In the genomic region with DNA sequence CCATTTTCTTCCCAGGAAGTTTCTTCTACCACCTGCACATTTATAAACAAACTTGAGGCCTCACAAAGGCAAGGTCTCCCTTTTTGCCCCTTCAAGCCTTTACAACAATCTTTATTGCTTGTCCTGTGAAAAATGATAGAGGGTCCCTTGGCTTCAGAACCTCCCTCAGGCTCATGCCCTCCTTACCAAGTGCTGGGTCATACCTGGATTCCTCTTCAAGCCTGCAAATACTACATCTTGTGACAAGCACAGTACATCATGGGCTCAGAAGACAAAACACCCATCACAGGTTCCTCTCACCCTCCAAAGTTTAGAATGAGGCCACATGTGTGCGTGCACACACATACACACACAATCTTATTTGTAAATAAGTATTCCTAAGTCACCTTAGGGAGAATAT, we compare ENCODE assay signal across 15 cellular contexts. TPM values are rescaled to one million over a fixed set of nuclear protein-coding genes. Genes with fewer than 3 reads are reported as not detected.
DNase-seq lines count a peak whose midpoint lies in the region; ATAC-seq and TF ChIP-seq lines count a peak whose summit lies in the region.
"Had no signal": no experiment of that assay in that cellular context is flagged by ENCODE, and none has a peak within 500 bp of the region (broad histone marks: within the 10 kb centered on the region; RNA-seq: fewer than 3 reads in every experiment).

No MANE protein-coding gene starts in this region.

- H3K4me3 Mint-ChIP-seq in WTC11 (no peak overlapping the region), memory B cell (peak overlapping the region; percentile 9), type B pancreatic cell (peak overlapping the region; percentile 45)
- H3K4me3 Mint-ChIP-seq: CD8-positive, alpha-beta T cell had no signal

- H3K4me1 Mint-ChIP-seq in WTC11 = peaks cover 8% of the 10 kb centered on the region
- H3K4me1 Mint-ChIP-seq in memory B cell = peaks cover 15% of the 10 kb centered on the region
- H3K4me1 Mint-ChIP-seq in type B pancreatic cell (ENCODE audit: unreplicated experiment) = peaks cover 8% of the 10 kb centered on the region

- H3K36me3 ChIP-seq in HUES48 (ENCODE audit: control insufficient read depth, insufficient read depth, low read length) (no peaks in the 10 kb centered on the region), suprapubic skin (no peaks in the 10 kb centered on the region)

- peaks cover 2% of the 10 kb centered on the region; the same call in 1 of the 2 replicates for H3K27me3 Mint-ChIP-seq in WTC11 (ENCODE audit: low read depth)
- no peaks in the 10 kb centered on the region for H3K27me3 Mint-ChIP-seq in memory B cell
- peaks cover 13% of the 10 kb centered on the region for H3K27me3 Mint-ChIP-seq in type B pancreatic cell
- H3K27me3 Mint-ChIP-seq: IgD-negative memory B cell had no signal

- no peak for ATAC-seq in WTC11
- no peak for ATAC-seq in memory B cell (ENCODE audit: low read depth)
- ATAC-seq: CD8-positive, alpha-beta T cell had no signal

- H3K27ac ChIP-seq in HUES48 (ENCODE audit: low read depth, low read length) (peak overlapping the region; percentile 54), suprapubic skin (no peak overlapping the region)
- H3K27ac ChIP-seq: RWPE1 had no signal

- no peak for TF ChIP-seq EP300 in suprapubic skin (IDR thresholded peaks at IDR 0.05)

- CTCF ChIA-PET in WTC11 (lab: Charles Lee) = interaction anchor here (0.8 to 2.8 kb wide), 4 partner anchors 14 to 497 kb away, joined by 3 to 14 read pairs (median 6); a partner anchor contains a TSS

- H3K9ac ChIP-seq in HUES48 (ENCODE audit: low read depth, low read length) = no peak overlapping the region

- H3K4me3 ChIP-seq in HUES48 (ENCODE audit: low read depth, low read length) (no peak overlapping the region), suprapubic skin (no peak overlapping the region)

- WGBS in suprapubic skin = 92% methylated on average over 1 of the region's 1 CpG

- POLR2A ChIA-PET in WTC11 (lab: Charles Lee) = no interaction called here

- H3K27me3 ChIP-seq in HUES48 (ENCODE audit: control insufficient read depth, insufficient read depth, low read length) = no peaks in the 10 kb centered on the region
- peaks cover 6% of the 10 kb centered on the region for H3K27me3 ChIP-seq in suprapubic skin

- no peak for TF ChIP-seq POLR2A in suprapubic skin (IDR thresholded peaks at IDR 0.05)

- H3K36me3 Mint-ChIP-seq in WTC11 (no peaks in the 10 kb centered on the region), memory B cell (no peaks in the 10 kb centered on the region), type B pancreatic cell (no peaks in the 10 kb centered on the region)
- H3K36me3 Mint-ChIP-seq: CD8-positive, alpha-beta T cell had no signal

- H3K9me3 ChIP-seq in HUES48 (ENCODE audit: control insufficient read depth, insufficient read depth, low read length) (no peaks in the 10 kb centered on the region), suprapubic skin (no peaks in the 10 kb centered on the region)

- no peak for DNase-seq in WTC11 (ENCODE audit: low spot score)
- no peak for DNase-seq in memory B cell (ENCODE audit: low spot score in 2 of 2)
- no peak for DNase-seq in type B pancreatic cell (ENCODE audit: extremely low spot score, unreplicated experiment)
- DNase-seq in COR-L47 (lab: John Stamatoyannopoulos, UW) = no peak
- no peak for DNase-seq in NCI-H146 (lab: John Stamatoyannopoulos, UW)
- no peak for DNase-seq in suprapubic skin (ENCODE audit: low spot score in 2 of 2)
- DNase-seq: CD8-positive, alpha-beta T cell; DND-41; GDM1; NCI-H1930; NCI-H526 treated with DMSO at 0.1 percent for 48 hours; NK-92 treated with Interleukin-12 subunit alpha and Interleukin-12 subunit beta, amount 100 ng/mL, for 24 hours had no signal

- no peak for TF ChIP-seq CTCF in WTC11 (IDR thresholded peaks at IDR 0.05)
- TF ChIP-seq CTCF in type B pancreatic cell (conservative IDR thresholded peaks at IDR 0.05) = no peak
- no peak for TF ChIP-seq CTCF in suprapubic skin (IDR thresholded peaks at IDR 0.05)

- peaks cover 6% of the 10 kb centered on the region; the same call in 1 of the 2 replicates for H3K4me1 ChIP-seq in HUES48 (ENCODE audit: control insufficient read depth, insufficient read depth, low read length)
- no peaks in the 10 kb centered on the region for H3K4me1 ChIP-seq in suprapubic skin

- H3K27ac Mint-ChIP-seq in WTC11 = peak overlapping the region; percentile 55
- H3K27ac Mint-ChIP-seq in memory B cell = no peak overlapping the region
- peak overlapping the region; percentile 48 for H3K27ac Mint-ChIP-seq in type B pancreatic cell
- H3K27ac Mint-ChIP-seq: CD8-positive, alpha-beta T cell had no signal

- H3K9me3 Mint-ChIP-seq in WTC11 (no peaks in the 10 kb centered on the region), memory B cell (no peaks in the 10 kb centered on the region), type B pancreatic cell (no peaks in the 10 kb centered on the region)
- H3K9me3 Mint-ChIP-seq: CD8-positive, alpha-beta T cell; IgD-negative memory B cell had no signal

TF ChIP-seq in WTC11, 78 proteins besides CTCF, POLR2A, EP300 and RAD21:
- TF ChIP-seq EMX1 (CRISPR knock-in tag; IDR thresholded peaks at IDR 0.05) (no peak), ZNF263 (CRISPR knock-in tag; IDR thresholded peaks at IDR 0.05; ENCODE audit: low read depth) (no peak), SMAD3 (CRISPR knock-in tag; IDR thresholded peaks at IDR 0.05; ENCODE audit: borderline replicate concordance) (no peak), ZNF121 (CRISPR knock-in tag; IDR thresholded peaks at IDR 0.05) (no peak), ETV6 (CRISPR knock-in tag; IDR thresholded peaks at IDR 0.05) (no peak), TCF7 (CRISPR knock-in tag; IDR thresholded peaks at IDR 0.05; ENCODE audit: low read depth) (no peak), ATF1 (CRISPR knock-in tag; IDR thresholded peaks at IDR 0.05) (no peak), FOXJ3 (CRISPR knock-in tag; IDR thresholded peaks at IDR 0.05; ENCODE audit: borderline replicate concordance) (no peak), JAZF1 (CRISPR knock-in tag; IDR thresholded peaks at IDR 0.05) (no peak), HMGA2 (CRISPR knock-in tag; IDR thresholded peaks at IDR 0.05) (no peak)
- TF ChIP-seq, protein P1, sequence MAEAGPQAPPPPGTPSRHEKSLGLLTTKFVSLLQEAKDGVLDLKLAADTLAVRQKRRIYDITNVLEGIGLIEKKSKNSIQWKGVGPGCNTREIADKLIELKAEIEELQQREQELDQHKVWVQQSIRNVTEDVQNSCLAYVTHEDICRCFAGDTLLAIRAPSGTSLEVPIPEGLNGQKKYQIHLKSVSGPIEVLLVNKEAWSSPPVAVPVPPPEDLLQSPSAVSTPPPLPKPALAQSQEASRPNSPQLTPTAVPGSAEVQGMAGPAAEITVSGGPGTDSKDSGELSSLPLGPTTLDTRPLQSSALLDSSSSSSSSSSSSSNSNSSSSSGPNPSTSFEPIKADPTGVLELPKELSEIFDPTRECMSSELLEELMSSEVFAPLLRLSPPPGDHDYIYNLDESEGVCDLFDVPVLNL (CRISPR knock-in tag; IDR thresholded peaks at IDR 0.05; ENCODE audit: borderline replicate concordance, low read depth) = no peak
- TF ChIP-seq, protein P2, sequence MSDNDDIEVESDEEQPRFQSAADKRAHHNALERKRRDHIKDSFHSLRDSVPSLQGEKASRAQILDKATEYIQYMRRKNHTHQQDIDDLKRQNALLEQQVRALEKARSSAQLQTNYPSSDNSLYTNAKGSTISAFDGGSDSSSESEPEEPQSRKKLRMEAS (CRISPR knock-in tag; IDR thresholded peaks at IDR 0.05) = no peak
- TF ChIP-seq, protein P3, sequence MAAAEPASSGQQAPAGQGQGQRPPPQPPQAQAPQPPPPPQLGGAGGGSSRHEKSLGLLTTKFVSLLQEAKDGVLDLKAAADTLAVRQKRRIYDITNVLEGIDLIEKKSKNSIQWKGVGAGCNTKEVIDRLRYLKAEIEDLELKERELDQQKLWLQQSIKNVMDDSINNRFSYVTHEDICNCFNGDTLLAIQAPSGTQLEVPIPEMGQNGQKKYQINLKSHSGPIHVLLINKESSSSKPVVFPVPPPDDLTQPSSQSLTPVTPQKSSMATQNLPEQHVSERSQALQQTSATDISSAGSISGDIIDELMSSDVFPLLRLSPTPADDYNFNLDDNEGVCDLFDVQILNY (CRISPR knock-in tag; IDR thresholded peaks at IDR 0.05) = no peak
- TF ChIP-seq, protein P4, sequence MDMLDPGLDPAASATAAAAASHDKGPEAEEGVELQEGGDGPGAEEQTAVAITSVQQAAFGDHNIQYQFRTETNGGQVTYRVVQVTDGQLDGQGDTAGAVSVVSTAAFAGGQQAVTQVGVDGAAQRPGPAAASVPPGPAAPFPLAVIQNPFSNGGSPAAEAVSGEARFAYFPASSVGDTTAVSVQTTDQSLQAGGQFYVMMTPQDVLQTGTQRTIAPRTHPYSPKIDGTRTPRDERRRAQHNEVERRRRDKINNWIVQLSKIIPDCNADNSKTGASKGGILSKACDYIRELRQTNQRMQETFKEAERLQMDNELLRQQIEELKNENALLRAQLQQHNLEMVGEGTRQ (CRISPR knock-in tag; IDR thresholded peaks at IDR 0.05) = no peak
- TF ChIP-seq, protein P5, sequence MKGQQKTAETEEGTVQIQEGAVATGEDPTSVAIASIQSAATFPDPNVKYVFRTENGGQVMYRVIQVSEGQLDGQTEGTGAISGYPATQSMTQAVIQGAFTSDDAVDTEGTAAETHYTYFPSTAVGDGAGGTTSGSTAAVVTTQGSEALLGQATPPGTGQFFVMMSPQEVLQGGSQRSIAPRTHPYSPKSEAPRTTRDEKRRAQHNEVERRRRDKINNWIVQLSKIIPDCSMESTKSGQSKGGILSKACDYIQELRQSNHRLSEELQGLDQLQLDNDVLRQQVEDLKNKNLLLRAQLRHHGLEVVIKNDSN (CRISPR knock-in tag; IDR thresholded peaks at IDR 0.05) = no peak

RNA-seq across cellular contexts. Expression of a gene that starts 9.1 kb away (rescaled TPM):
- 0.11 to 0.37 TPM (median 0.11 TPM) in 3 replicates for total RNA-seq in WTC11 (2021)
- 0.12 and 0.39 TPM in 2 replicates for total RNA-seq in type B pancreatic cell (ENCODE audit: low replicate concordance)
- total RNA-seq in suprapubic skin = 1 to 10 TPM in 1 of 4 donors, under 1 TPM in 3; 0.53 to 2.1 (median 0.83) TPM

RNA-seq across cellular contexts. Expression of a gene that starts 25.7 kb away (rescaled TPM):
- total RNA-seq in WTC11 (2021) = 9.8 to 10.2 TPM (median 10.0 TPM) in 3 replicates
- total RNA-seq in type B pancreatic cell (ENCODE audit: low replicate concordance) = 5.3 and 8.9 TPM in 2 replicates
- 1 to 10 TPM; 3.9 to 7.0 (median 5.2) TPM for total RNA-seq in suprapubic skin
